1 cellular context compared by ENCODE assay signal in the genomic region with DNA sequence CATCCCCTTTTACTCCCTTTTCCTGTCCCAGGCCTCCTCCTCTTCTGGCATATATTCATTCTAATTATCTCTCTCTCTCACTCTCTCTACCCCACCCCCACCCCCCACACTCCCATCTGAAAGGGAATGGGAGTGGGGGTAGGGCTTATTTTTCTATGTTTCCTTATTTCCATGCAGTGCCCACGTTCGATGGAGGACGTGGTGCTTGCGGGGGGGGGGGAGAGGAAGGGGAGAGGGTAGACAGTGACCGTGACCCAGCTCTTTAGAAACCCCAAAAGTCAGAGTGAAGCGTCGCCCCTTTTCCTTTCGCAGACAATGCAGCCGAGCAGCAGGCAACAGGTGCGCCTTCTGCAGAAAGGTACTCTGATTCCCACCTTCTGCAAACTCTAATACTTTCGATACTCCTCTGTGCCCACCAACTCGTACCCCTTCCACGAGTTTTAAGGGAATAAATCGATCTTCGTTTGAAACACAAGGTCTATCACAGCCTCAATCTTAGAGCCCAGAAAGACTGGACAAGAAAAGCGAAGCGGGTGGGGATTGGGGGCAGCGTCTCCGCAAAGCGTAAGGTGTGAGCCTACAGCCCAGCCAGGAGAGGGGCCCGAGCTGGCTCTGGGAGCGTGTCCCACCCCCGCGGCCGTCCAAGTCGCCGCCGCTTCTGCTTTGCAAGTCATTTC.
TF ChIP-seq lines count a peak whose summit lies in the region.

No MANE protein-coding gene starts in this region.

TF ChIP-seq in SK-N-SH treated with all-trans-retinoic acid at 6 μM for 48 hours, 23 proteins besides CTCF, POLR2A, EP300 and RAD21 (continued from another document):
- TF ChIP-seq, protein P1, sequence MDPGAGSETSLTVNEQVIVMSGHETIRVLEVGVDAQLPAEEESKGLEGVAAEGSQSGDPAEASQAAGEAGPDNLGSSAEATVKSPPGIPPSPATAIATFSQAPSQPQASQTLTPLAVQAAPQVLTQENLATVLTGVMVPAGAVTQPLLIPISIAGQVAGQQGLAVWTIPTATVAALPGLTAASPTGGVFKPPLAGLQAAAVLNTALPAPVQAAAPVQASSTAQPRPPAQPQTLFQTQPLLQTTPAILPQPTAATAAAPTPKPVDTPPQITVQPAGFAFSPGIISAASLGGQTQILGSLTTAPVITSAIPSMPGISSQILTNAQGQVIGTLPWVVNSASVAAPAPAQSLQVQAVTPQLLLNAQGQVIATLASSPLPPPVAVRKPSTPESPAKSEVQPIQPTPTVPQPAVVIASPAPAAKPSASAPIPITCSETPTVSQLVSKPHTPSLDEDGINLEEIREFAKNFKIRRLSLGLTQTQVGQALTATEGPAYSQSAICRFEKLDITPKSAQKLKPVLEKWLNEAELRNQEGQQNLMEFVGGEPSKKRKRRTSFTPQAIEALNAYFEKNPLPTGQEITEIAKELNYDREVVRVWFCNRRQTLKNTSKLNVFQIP (CRISPR knock-in tag; IDR thresholded peaks at IDR 0.05; ENCODE audit: borderline replicate concordance, low read depth) = no peak
- TF ChIP-seq CSDC2 (CRISPR knock-in tag; IDR thresholded peaks at IDR 0.05) (no peak), ESRRG (CRISPR knock-in tag; IDR thresholded peaks at IDR 0.05) (no peak)
TF ChIP-seq in SK-N-SH treated with all-trans-retinoic acid at 6 μM for 48 hours: peak in this region for 0.
